In the genomic region with DNA sequence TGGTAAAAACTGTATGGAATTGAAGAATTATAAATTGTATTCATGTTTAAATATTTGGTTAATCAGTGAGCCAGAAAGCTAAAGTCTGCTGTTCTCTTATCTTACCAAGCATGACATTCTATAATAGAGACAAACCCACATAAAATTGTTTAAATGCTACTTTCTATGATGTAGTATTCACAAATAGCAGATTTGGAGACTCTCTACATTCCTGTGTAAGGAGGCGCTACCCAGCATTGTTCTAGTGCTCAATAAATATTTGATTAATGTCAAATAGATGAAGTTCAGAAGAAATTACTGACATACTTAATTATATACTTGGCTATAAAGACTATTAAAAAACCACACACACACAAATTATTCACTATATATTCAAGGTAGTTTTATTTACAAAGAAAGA, we compare ENCODE assay signal across 16 cellular contexts. TPM values are rescaled to one million over a fixed set of nuclear protein-coding genes. Genes with fewer than 3 reads are reported as not detected.
DNase-seq lines count a peak whose midpoint lies in the region; ATAC-seq and TF ChIP-seq lines count a peak whose summit lies in the region.
"Had no signal": no experiment of that assay in that cellular context is flagged by ENCODE, and none has a peak within 500 bp of the region (broad histone marks: within the 10 kb centered on the region; RNA-seq: fewer than 3 reads in every experiment).

No MANE protein-coding gene starts in this region.

- H3K4me3 ChIP-seq in adrenal gland, result no peak overlapping the region
- H3K4me3 ChIP-seq: BLaER1 treated with 17β-estradiol and CSF1 and Interleukin-3, amounts not matched to agents 10 nM and 100 nM; GM12878; GM23248 had no signal

- no peak for TF ChIP-seq RAD21 in Ishikawa (IDR thresholded peaks at IDR 0.05; ENCODE audit: low read depth)

- no peaks in the 10 kb centered on the region for H3K36me3 ChIP-seq in adrenal gland (replicated peaks in 1 of 2)

- no peak for TF ChIP-seq POLR2A in adrenal gland (IDR thresholded peaks at IDR 0.05)

- H3K27ac ChIP-seq in adrenal gland, result no peak overlapping the region
- H3K27ac ChIP-seq: BLaER1 treated with 17β-estradiol and CSF1 and Interleukin-3, amounts not matched to agents 10 nM and 100 nM; HL-60 had no signal

- intact Hi-C loops in adrenal gland (cut with DNase I), result no loop called here

- H3K9me3 ChIP-seq in adrenal gland (replicated peaks in 1 of 3), result no peaks in the 10 kb centered on the region
- H3K9me3 ChIP-seq: BLaER1 treated with 17β-estradiol and CSF1 and Interleukin-3, amounts not matched to agents 10 nM and 100 nM had no signal

- WGBS in adrenal gland, 4 donors, result 97 to 100% (median 99%) methylated on average over 1 of the region's 1 CpG

- peaks cover 9 to 23% of the 10 kb centered on the region in 2 donors for H3K4me1 ChIP-seq in adrenal gland (replicated peaks in 1 of 2)

- peak; percentile 49; the same call in 1 of the 2 replicates for TF ChIP-seq EP300 in Ishikawa (IDR thresholded peaks at IDR 0.05; ENCODE audit: borderline replicate concordance)

- no peaks in the 10 kb centered on the region for H3K27me3 ChIP-seq in adrenal gland
- H3K27me3 ChIP-seq: BLaER1 treated with 17β-estradiol and CSF1 and Interleukin-3, amounts not matched to agents 10 nM and 100 nM had no signal

- ATAC-seq in HG03565 (IDR thresholded peaks at IDR 0.05; ENCODE audit: unreplicated experiment), result no peak
- ATAC-seq: GM12878, HCT116 had no signal

- DNase-seq in NCI-H69 (lab: John Stamatoyannopoulos, UW), result peak; percentile 34
- DNase-seq in kidney glomerular epithelial cell (lab: John Stamatoyannopoulos, UW), result peak; percentile 46
- peak; percentile 62 for DNase-seq in renal cortical epithelial cell (ENCODE audit: low read depth)
- no peak for DNase-seq in adrenal gland
- no peak for DNase-seq in cerebellar cortex (ENCODE audit: low spot score)
- DNase-seq: Calu3; CD4-positive, CD25-positive, alpha-beta regulatory T cell; DMS 273 treated with DMSO at 0.1 percent for 48 hours; DMS79 had no signal

- no peak for TF ChIP-seq CTCF in adrenal gland (IDR thresholded peaks at IDR 0.05)

TF ChIP-seq in Ishikawa, 13 proteins besides CTCF, POLR2A, EP300 and RAD21:
- TF ChIP-seq TEAD4 (IDR thresholded peaks at IDR 0.05) (peak; percentile 71), NFIC (IDR thresholded peaks at IDR 0.05) (peak; percentile 45)
- TF ChIP-seq, protein P1, sequence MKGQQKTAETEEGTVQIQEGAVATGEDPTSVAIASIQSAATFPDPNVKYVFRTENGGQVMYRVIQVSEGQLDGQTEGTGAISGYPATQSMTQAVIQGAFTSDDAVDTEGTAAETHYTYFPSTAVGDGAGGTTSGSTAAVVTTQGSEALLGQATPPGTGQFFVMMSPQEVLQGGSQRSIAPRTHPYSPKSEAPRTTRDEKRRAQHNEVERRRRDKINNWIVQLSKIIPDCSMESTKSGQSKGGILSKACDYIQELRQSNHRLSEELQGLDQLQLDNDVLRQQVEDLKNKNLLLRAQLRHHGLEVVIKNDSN (IDR thresholded peaks at IDR 0.05), result no peak

RNA-seq across cellular contexts. Expression of gene DOCK4, which starts 49.8 kb away (rescaled TPM):
- total RNA-seq in renal cortical epithelial cell, result 24.5 and 50.4 TPM in 2 replicates
- total RNA-seq in adrenal gland, result 10 to 100 TPM; 11.1 to 37.6 (median 23.2) TPM
- polyA plus RNA-seq in adrenal gland, result 1 to 10 TPM; 6.2 to 9.2 (median 8.5) TPM
- polyA plus RNA-seq: CD4-positive, CD25-positive, alpha-beta regulatory T cell had no signal

RNA-seq across cellular contexts. Expression of gene ZNF277, which starts 50.1 kb away (rescaled TPM):
- 61.9 and 73.5 TPM in 2 replicates for total RNA-seq in renal cortical epithelial cell
- total RNA-seq in adrenal gland, result 10 to 100 TPM; 12.6 to 28.9 (median 19.7) TPM
- 10 to 100 TPM; 15.2 to 30.6 (median 16.3) TPM for polyA plus RNA-seq in adrenal gland

Comparison
In these comparisons a context has a peak if more than half of its experiments do, and no peak if none do; other contexts are left out.
1. DNase-seq: peak in NCI-H69 (single experiment), kidney glomerular epithelial cell (single experiment) and renal cortical epithelial cell (single experiment); none in adrenal gland (0 of 7) and cerebellar cortex (single experiment).